ENCODE assay signal across 8 cellular contexts in the genomic region with DNA sequence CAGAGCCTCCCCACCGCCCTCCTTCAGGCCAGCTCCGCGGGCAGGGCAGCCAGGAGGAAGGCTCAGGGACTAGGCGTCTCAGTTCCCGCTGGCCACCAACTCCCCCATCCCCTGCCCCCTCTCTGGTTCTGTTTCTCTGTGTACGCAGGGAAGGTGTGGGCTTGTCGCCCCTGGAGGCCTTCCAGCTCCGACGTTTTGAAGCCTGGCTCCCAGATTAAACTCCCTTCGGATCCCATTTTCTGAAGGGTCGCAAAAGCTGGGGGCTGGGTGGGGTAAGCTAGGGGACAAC. TPM values are rescaled to one million over a fixed set of nuclear protein-coding genes. Genes with fewer than 3 reads are reported as not detected.
DNase-seq lines count a peak whose midpoint lies in the region; ATAC-seq and TF ChIP-seq lines count a peak whose summit lies in the region.

No MANE protein-coding gene starts in this region.

- dilution Hi-C loops in mammary epithelial cell (cut with HindIII; ENCODE audit: low sequenced_read_pairs) = no loop called here

- CTCF ChIA-PET in mammary epithelial cell (lab: Charles Lee; ENCODE audit: low non-redundant PET) = no interaction called here

- peaks cover 40% of the 10 kb centered on the region for H3K79me2 ChIP-seq in mammary epithelial cell (ENCODE audit: insufficient read depth, low read length)

- TSS peak; percentile 78 for BruUV-seq in mammary epithelial cell (replicated peaks; lab: Mats Ljungman, UMichigan)

- H3K4me2 ChIP-seq in BLaER1 (peak overlapping the region; percentile 96), mammary epithelial cell (ENCODE audit: insufficient read depth, low read depth, low read length) (peak overlapping the region; percentile 93)

- 0% methylated on average over 11 of the region's 11 CpGs for WGBS in HUES64
- 0% methylated on average over 8 of the region's 11 CpGs for WGBS in mammary epithelial cell (ENCODE audit: low coverage, missing lambda C conversion rate)
- WGBS in right lobe of liver (ENCODE audit: insufficient coverage, low coverage, low lambda C conversion rate, missing lambda C conversion rate) = 0% methylated on average over 3 of the region's 11 CpGs
- 0% methylated on average over 11 of the region's 11 CpGs for WGBS in tibial nerve, 2 donors

- intact Hi-C loops in mammary epithelial cell (cut with micrococcal nuclease) (loop anchor here (1.0 kb wide), 2 partner anchors 13 kb away; partner anchors contain the start of gene G3BP1), right lobe of liver (cut with DNase I) (no loop called here)

- peak overlapping the region; percentile 90 for H3K9ac ChIP-seq in BLaER1
- peak overlapping the region; percentile 73 for H3K9ac ChIP-seq in HUES64 (ENCODE audit: low read depth, low read length)
- H3K9ac ChIP-seq in mammary epithelial cell (ENCODE audit: insufficient read depth, low read length) = peak overlapping the region; percentile 80

- peak overlapping the region; percentile 82 for H3K27ac ChIP-seq in BLaER1
- H3K27ac ChIP-seq in HUES64 (ENCODE audit: low read depth, low read length) = peak overlapping the region; percentile 47; the same call in 1 of the 2 replicates
- peak overlapping the region; percentile 23 for H3K27ac ChIP-seq in mammary epithelial cell (ENCODE audit: insufficient read depth, low read depth, low read length)
- H3K27ac ChIP-seq in right lobe of liver = peak overlapping the region; percentile 81 to 97 (median 84)
- peak overlapping the region; percentile 61 to 96 (median 87) for H3K27ac ChIP-seq in tibial nerve

- H3K9me3 ChIP-seq in BLaER1 (no peaks in the 10 kb centered on the region), HUES64 (ENCODE audit: insufficient read depth, low read depth, low read length) (no peaks in the 10 kb centered on the region), mammary epithelial cell (replicated peaks; ENCODE audit: insufficient read depth, low read length) (no peaks in the 10 kb centered on the region), right lobe of liver (no peaks in the 10 kb centered on the region), tibial nerve (no peaks in the 10 kb centered on the region)

- H4K20me1 ChIP-seq in BLaER1 (0 out of 2 replicates have a peak, but pooled peaks cover 12% of the 10 kb centered on the region), mammary epithelial cell (ENCODE audit: insufficient read depth, low read length) (no peaks in the 10 kb centered on the region)

- in situ Hi-C loops in mammary epithelial cell (cut with MboI; ENCODE audit: low sequenced_read_pairs in 2 of 2) = no loop called here

- peak overlapping the region; percentile 86 for H2AFZ ChIP-seq in mammary epithelial cell (ENCODE audit: low read depth, low read length)

- H3K36me3 ChIP-seq in BLaER1 (peaks cover 12% of the 10 kb centered on the region), HUES64 (ENCODE audit: insufficient read depth, low read length) (0 out of 2 replicates have a peak, but pooled peaks cover 4% of the 10 kb centered on the region), mammary epithelial cell (ENCODE audit: insufficient read depth, low read length) (no peaks in the 10 kb centered on the region), right lobe of liver (no peaks in the 10 kb centered on the region), tibial nerve (peaks cover 0 to 3% (median 0%) of the 10 kb centered on the region in 3 donors)

- H3K27me3 ChIP-seq in BLaER1 (no peaks in the 10 kb centered on the region), HUES64 (ENCODE audit: insufficient read depth, low read length) (no peaks in the 10 kb centered on the region), mammary epithelial cell (ENCODE audit: insufficient read depth, low read length) (no peaks in the 10 kb centered on the region), right lobe of liver (no peaks in the 10 kb centered on the region), tibial nerve (no peaks in the 10 kb centered on the region)

- TF ChIP-seq POLR2A in right lobe of liver (IDR thresholded peaks at IDR 0.05) = no peak
- no peak for TF ChIP-seq POLR2A in tibial nerve (IDR thresholded peaks at IDR 0.05)

- ATAC-seq in GM19455 (IDR thresholded peaks at IDR 0.05; ENCODE audit: unreplicated experiment) (peak; percentile 23), right lobe of liver (peak; percentile 34 to 52 (median 42))

- no peak for TF ChIP-seq EP300 in tibial nerve (IDR thresholded peaks at IDR 0.05)

- H3K4me1 ChIP-seq in BLaER1 (peaks cover 28% of the 10 kb centered on the region), HUES64 (ENCODE audit: insufficient read depth, low read length) (peaks cover 26% of the 10 kb centered on the region), mammary epithelial cell (ENCODE audit: insufficient read depth, low read length) (peaks cover 22% of the 10 kb centered on the region), right lobe of liver (peaks cover 0 to 47% (median 13%) of the 10 kb centered on the region in 4 donors), tibial nerve (peaks cover 4 to 40% (median 21%) of the 10 kb centered on the region in 4 donors)

- no peak for DNase-seq in mammary epithelial cell
- DNase-seq in right lobe of liver = peak in 1 of 3 donors; percentile 43
- DNase-seq in tibial nerve (ENCODE audit: low spot score in 2 of 2) = no peak
- no peak for DNase-seq in NCI-H1092 (lab: John Stamatoyannopoulos, UW)
- DNase-seq in NCI-H510A (lab: John Stamatoyannopoulos, UW) = no peak

- H3K4me3 ChIP-seq in BLaER1 = peak overlapping the region; percentile 89
- peak overlapping the region; percentile 79 for H3K4me3 ChIP-seq in HUES64 (ENCODE audit: low read length)
- peak overlapping the region; percentile 80 to 86 (median 83) for H3K4me3 ChIP-seq in mammary epithelial cell (replicated peaks in 1 of 3; ENCODE audit: insufficient read depth in 1 of 3, low read depth in 2 of 3, low read length in 3 of 3)
- peak overlapping the region; percentile 75 to 90 (median 82) for H3K4me3 ChIP-seq in right lobe of liver
- H3K4me3 ChIP-seq in tibial nerve = peak overlapping the region; percentile 55 to 95 (median 83)

- no peak for TF ChIP-seq CTCF in mammary epithelial cell (conservative IDR thresholded peaks at IDR 0.05 in 1 of 2, IDR thresholded peaks at IDR 0.05 in 1 of 2; ENCODE audit: extremely low read depth in 1 of 2, insufficient read depth in 1 of 2, low read depth in 1 of 2, low read length in 2 of 2)
- TF ChIP-seq CTCF in right lobe of liver (IDR thresholded peaks at IDR 0.05) = no peak
- TF ChIP-seq CTCF in tibial nerve (IDR thresholded peaks at IDR 0.05) = no peak

RNA-seq across cellular contexts. Expression of gene ATOX1, which starts 0.3 kb away (rescaled TPM):
- 64.3 TPM for polyA plus RNA-seq in HUES64 (2013, experiment 1 of 2)
- polyA plus RNA-seq in HUES64 (2013, experiment 2 of 2) = 83.1 TPM
- total RNA-seq in mammary epithelial cell (10 to 100 TPM; 27.0 to 89.2 TPM), right lobe of liver (100 to 1,000 TPM in 3 of 6 experiments, 10 to 100 TPM in 3; 83.1 to 177 (median 96.7) TPM), tibial nerve (100 to 1,000 TPM in 1 of 4 donors, 10 to 100 TPM in 3; 43.7 to 108 (median 98.5) TPM)
- 310 TPM for polyA plus RNA-seq in mammary epithelial cell
- 53.9 TPM for polyA minus RNA-seq in mammary epithelial cell

RNA-seq across cellular contexts. Expression of gene G3BP1, which starts 13.7 kb away (rescaled TPM):
- polyA plus RNA-seq in HUES64 (2013, experiment 1 of 2) = 172 TPM
- 164 TPM for polyA plus RNA-seq in HUES64 (2013, experiment 2 of 2)
- total RNA-seq in mammary epithelial cell (100 to 1,000 TPM; 193 to 252 TPM), right lobe of liver (100 to 1,000 TPM in 2 of 6 experiments, 10 to 100 TPM in 4; 63.9 to 107 (median 94.5) TPM), tibial nerve (10 to 100 TPM; 78.2 to 86.7 (median 84.3) TPM)
- polyA plus RNA-seq in mammary epithelial cell = 82.5 TPM
- 346 TPM for polyA minus RNA-seq in mammary epithelial cell

Comparison
In these comparisons a context has a peak if more than half of its experiments do, and no peak if none do; other contexts are left out.
1. H3K27ac ChIP-seq: peak in every context shown above with its lines; median percentile 87 in tibial nerve; 84 in right lobe of liver; 82 in BLaER1; 47 in HUES64; 23 in mammary epithelial cell.